Comparison of ENCODE assay signal across 8 cellular contexts in genomic region chr4:6674500-6675149, GRCh38. TPM values are rescaled to one million over a fixed set of nuclear protein-coding genes. Genes with fewer than 3 reads are reported as not detected.
DNase-seq lines count a peak whose midpoint lies in the region; ATAC-seq and TF ChIP-seq lines count a peak whose summit lies in the region.

No MANE protein-coding gene starts in this region.

- peak overlapping the region; percentile 95 to 99 (median 97) for H3K4me3 Mint-ChIP-seq in CD8-positive, alpha-beta memory T cell
- H3K4me3 Mint-ChIP-seq in activated naive CD4-positive, alpha-beta T cell treated with anti-CD3 and anti-CD28 coated beads for 36 hours: peak overlapping the region; percentile 96

- H3K36me3 ChIP-seq in CD8-positive, alpha-beta memory T cell (ENCODE audit: insufficient read depth, low read length): peaks cover 14% of the 10 kb centered on the region
- H3K36me3 ChIP-seq in PC-9 (ENCODE audit: low read depth) (peaks cover 11% of the 10 kb centered on the region; the same call in 1 of the 2 replicates), heart right ventricle (peaks cover 0 to 11% (median 0%) of the 10 kb centered on the region in 9 donors)

- no peaks in the 10 kb centered on the region for H3K9me3 ChIP-seq in CD8-positive, alpha-beta memory T cell (ENCODE audit: low read length)
- no peaks in the 10 kb centered on the region for H3K9me3 ChIP-seq in PC-9 (ENCODE audit: insufficient read depth, low read depth)
- H3K9me3 ChIP-seq in heart right ventricle: no peaks in the 10 kb centered on the region

- peaks cover 23% of the 10 kb centered on the region for H4K20me1 ChIP-seq in PC-9 (ENCODE audit: insufficient read depth)

- POLR2A ChIA-PET in CD8-positive, alpha-beta memory T cell (lab: Charles Lee): interaction anchor here (0.6 to 4.6 kb wide), 21 partner anchors 10 to 252 kb away, joined by 3 to 77 read pairs (median 6); partner anchors contain the start of genes BLOC1S4, MAN2B2, MRFAP1 and MRFAP1L1
- POLR2A ChIA-PET in PC-9 (lab: Charles Lee; ENCODE audit: unreplicated experiment): interaction anchor here (0.6 to 0.9 kb wide), 5 partner anchors 14 to 167 kb away, joined by 3 to 7 read pairs (median 3); no protein-coding TSS in a partner anchor

- H3K4me1 ChIP-seq in CD8-positive, alpha-beta memory T cell (ENCODE audit: insufficient read depth, low read length): peaks cover 30% of the 10 kb centered on the region
- peaks cover 21% of the 10 kb centered on the region for H3K4me1 ChIP-seq in PC-9 (replicated peaks; ENCODE audit: insufficient read depth)
- peaks cover 14 to 41% (median 36%) of the 10 kb centered on the region in 9 donors for H3K4me1 ChIP-seq in heart right ventricle

- H3K36me3 Mint-ChIP-seq in CD8-positive, alpha-beta memory T cell: peaks cover 12 to 60% (median 16%) of the 10 kb centered on the region in 3 donors
- H3K36me3 Mint-ChIP-seq in activated naive CD4-positive, alpha-beta T cell treated with anti-CD3 and anti-CD28 coated beads for 36 hours (ENCODE audit: low read depth): peaks cover 47% of the 10 kb centered on the region

- peak; percentile 55; the same call in 1 of the 2 replicates for TF ChIP-seq CTCF in PC-9 (conservative IDR thresholded peaks at IDR 0.05)
- peak in 4 of 9 donors; percentile 39 to 43 (median 41) for TF ChIP-seq CTCF in heart right ventricle (IDR thresholded peaks at IDR 0.05)
- peak; percentile 60 for TF ChIP-seq CTCF in retinal pigment epithelial cell (conservative IDR thresholded peaks at IDR 0.05; ENCODE audit: low read depth, low read length)

- H3K9me2 ChIP-seq in PC-9 (ENCODE audit: insufficient read depth): no peaks in the 10 kb centered on the region

- peaks cover 0 to 3% (median 0%) of the 10 kb centered on the region in 5 donors for H3K9me3 Mint-ChIP-seq in CD8-positive, alpha-beta memory T cell
- peaks cover 3% of the 10 kb centered on the region for H3K9me3 Mint-ChIP-seq in activated naive CD4-positive, alpha-beta T cell treated with anti-CD3 and anti-CD28 coated beads for 36 hours

- CTCF ChIA-PET in CD8-positive, alpha-beta memory T cell (lab: Charles Lee): interaction anchor here (0.7 to 10.4 kb wide), 17 partner anchors 9 to 394 kb away, joined by 3 to 369 read pairs (median 6); partner anchors contain the start of genes BLOC1S4, GRPEL1, MRFAP1 and MRFAP1L1
- CTCF ChIA-PET in PC-9 (lab: Charles Lee): interaction anchor here (0.6 to 1.6 kb wide), 11 partner anchors 13 to 864 kb away, joined by 3 to 11 read pairs (median 5); partner anchors contain the start of genes BLOC1S4 and S100P
- CTCF ChIA-PET in activated naive CD4-positive, alpha-beta T cell treated with anti-CD3 and anti-CD28 coated beads for 36 hours (lab: Charles Lee): interaction anchor here (0.7 to 6.8 kb wide), 17 partner anchors 10 to 368 kb away, joined by 3 to 96 read pairs (median 6); partner anchors contain the start of genes BLOC1S4, MRFAP1L1 and S100P

- H3F3A ChIP-seq in PC-9 (ENCODE audit: insufficient read depth, low read depth): peaks cover 13% of the 10 kb centered on the region; the same call in 1 of the 2 replicates

- H3K4me1 Mint-ChIP-seq in CD8-positive, alpha-beta memory T cell: peaks cover 53 to 56% (median 56%) of the 10 kb centered on the region in 3 donors
- peaks cover 48% of the 10 kb centered on the region for H3K4me1 Mint-ChIP-seq in activated naive CD4-positive, alpha-beta T cell treated with anti-CD3 and anti-CD28 coated beads for 36 hours (ENCODE audit: low read depth)

- intact Hi-C loops in PC-9 (cut with micrococcal nuclease; ENCODE audit: unreplicated experiment): loop anchor here (1.0 to 5.0 kb wide), 3 partner anchors 14 to 127 kb away; partner anchors contain the start of gene BLOC1S4
- intact Hi-C loops in activated naive CD4-positive, alpha-beta T cell treated with anti-CD3 and anti-CD28 coated beads for 36 hours (cut with micrococcal nuclease): loop anchor here (1.0 kb wide), 10 partner anchors 15 to 394 kb away; partner anchors contain the start of genes BLOC1S4, GRPEL1, MAN2B2 and MRFAP1L1
- intact Hi-C loops in heart right ventricle (cut with DNase I): loop anchor here in 3 of 10 donors (2.0 to 5.0 kb wide), 2 partner anchors 34 to 38 kb away; partner anchors contain the start of gene MRFAP1L1 (in 2 of the 3)

- H3K27me3 ChIP-seq in CD8-positive, alpha-beta memory T cell (ENCODE audit: insufficient read depth, low read length, poor library complexity, severe bottlenecking): no peaks in the 10 kb centered on the region
- H3K27me3 ChIP-seq in PC-9 (ENCODE audit: insufficient read depth, low read depth) (no peaks in the 10 kb centered on the region), heart right ventricle (no peaks in the 10 kb centered on the region)

- peak overlapping the region; percentile 90 to 98 (median 97) for H3K27ac Mint-ChIP-seq in CD8-positive, alpha-beta memory T cell
- H3K27ac Mint-ChIP-seq in activated naive CD4-positive, alpha-beta T cell treated with anti-CD3 and anti-CD28 coated beads for 36 hours: peak overlapping the region; percentile 97

- peak; percentile 34 for ATAC-seq in GM19397 (IDR thresholded peaks at IDR 0.05; ENCODE audit: unreplicated experiment)
- peak; percentile 27 for ATAC-seq in HG03469 (IDR thresholded peaks at IDR 0.05; ENCODE audit: unreplicated experiment)
- peak in 3 of 8 donors; percentile 6 to 22 (median 20) for ATAC-seq in heart right ventricle

- H3K4me3 ChIP-seq in CD8-positive, alpha-beta memory T cell (ENCODE audit: low read length): peak overlapping the region; percentile 65
- H3K4me3 ChIP-seq in PC-9 (peak overlapping the region; percentile 62), heart right ventricle (peak overlapping the region; percentile 36 to 97 (median 74)), retinal pigment epithelial cell (ENCODE audit: low read length) (peak overlapping the region; percentile 58)

- 5 to 6% methylated on average over 40 of the region's 40 CpGs for WGBS in heart right ventricle, 2 donors

- BruUV-seq in PC-9 (replicated peaks; lab: Mats Ljungman, UMichigan): no TSS peak

- H3K79me2 ChIP-seq in PC-9 (ENCODE audit: low read depth): peaks cover 32% of the 10 kb centered on the region

- H2AFZ ChIP-seq in PC-9: peak overlapping the region; percentile 59

- peak; percentile 31 to 79 (median 70) for DNase-seq in CD8-positive, alpha-beta memory T cell
- peak; percentile 53 to 73 for DNase-seq in PC-9
- peak; percentile 85 for DNase-seq in activated naive CD4-positive, alpha-beta T cell treated with anti-CD3 and anti-CD28 coated beads for 36 hours
- no peak for DNase-seq in heart right ventricle
- no peak for DNase-seq in retinal pigment epithelial cell (ENCODE audit: low read depth)
- no peak for DNase-seq in KG1 (lab: John Stamatoyannopoulos, UW)

- peak overlapping the region; percentile 97 for H3K4me2 ChIP-seq in PC-9

- peak overlapping the region; percentile 84 for H3K27ac ChIP-seq in CD8-positive, alpha-beta memory T cell (ENCODE audit: low read depth, low read length)
- H3K27ac ChIP-seq in PC-9 (peak overlapping the region; percentile 59), heart right ventricle (peak overlapping the region; percentile 63 to 92 (median 88))

- peaks cover 0 to 3% of the 10 kb centered on the region in 2 donors for H3K27me3 Mint-ChIP-seq in CD8-positive, alpha-beta memory T cell
- H3K27me3 Mint-ChIP-seq in activated naive CD4-positive, alpha-beta T cell treated with anti-CD3 and anti-CD28 coated beads for 36 hours (ENCODE audit: low read depth): no peaks in the 10 kb centered on the region

RNA-seq across cellular contexts. Expression of gene S100P, which starts 19.1 kb away (rescaled TPM):
- total RNA-seq in CD8-positive, alpha-beta memory T cell: 1 to 10 TPM; 1.0 to 1.2 TPM
- polyA plus RNA-seq in CD8-positive, alpha-beta memory T cell: 1.7 TPM
- total RNA-seq in PC-9 (2021) (480 and 837 TPM in 2 replicates), heart right ventricle (1 to 10 TPM in 5 of 10 donors, under 1 TPM in 1, not detected in 4; 0.41 to 8.2 (median 1.6) TPM)
- total RNA-seq in activated naive CD4-positive, alpha-beta T cell treated with anti-CD3 and anti-CD28 coated beads for 36 hours: 10 to 100 TPM in 1 of 2 experiments, 1 to 10 TPM in 1; 8.5 to 10.0 TPM
- under 1 TPM; 0.22 to 0.68 TPM for polyA plus RNA-seq in heart right ventricle

RNA-seq across cellular contexts. Expression of gene MRFAP1, which starts 34.1 kb away (rescaled TPM):
- total RNA-seq in CD8-positive, alpha-beta memory T cell: 100 to 1,000 TPM; 122 to 126 TPM
- polyA plus RNA-seq in CD8-positive, alpha-beta memory T cell: 175 TPM
- total RNA-seq in PC-9 (2021): 278 and 291 TPM in 2 replicates
- 100 to 1,000 TPM; 150 to 151 TPM for total RNA-seq in activated naive CD4-positive, alpha-beta T cell treated with anti-CD3 and anti-CD28 coated beads for 36 hours
- 100 to 1,000 TPM; 222 to 268 (median 248) TPM for total RNA-seq in heart right ventricle
- polyA plus RNA-seq in heart right ventricle: 100 to 1,000 TPM; 163 to 445 TPM

RNA-seq across cellular contexts. Expression of gene MRFAP1L1, which starts 35.0 kb away (rescaled TPM):
- 10 to 100 TPM; 54.9 to 55.9 TPM for total RNA-seq in CD8-positive, alpha-beta memory T cell
- polyA plus RNA-seq in CD8-positive, alpha-beta memory T cell: 142 TPM
- total RNA-seq in PC-9 (2021): 51.4 and 52.1 TPM in 2 replicates
- total RNA-seq in activated naive CD4-positive, alpha-beta T cell treated with anti-CD3 and anti-CD28 coated beads for 36 hours: 10 to 100 TPM; 37.0 to 38.6 TPM
- 10 to 100 TPM; 37.5 to 49.9 (median 42.1) TPM for total RNA-seq in heart right ventricle
- 10 to 100 TPM; 61.5 to 73.7 TPM for polyA plus RNA-seq in heart right ventricle

RNA-seq across cellular contexts. Expression of gene BLOC1S4, which starts 41.3 kb away (rescaled TPM):
- 10 to 100 TPM; 21.5 to 22.9 TPM for total RNA-seq in CD8-positive, alpha-beta memory T cell
- 96.7 TPM for polyA plus RNA-seq in CD8-positive, alpha-beta memory T cell
- total RNA-seq in PC-9 (2021) (11.7 and 13.9 TPM in 2 replicates), heart right ventricle (10 to 100 TPM in 1 of 10 donors, 1 to 10 TPM in 9; 4.4 to 10.2 (median 7.0) TPM)
- 10 to 100 TPM; 11.0 to 11.8 TPM for total RNA-seq in activated naive CD4-positive, alpha-beta T cell treated with anti-CD3 and anti-CD28 coated beads for 36 hours
- 1 to 10 TPM; 4.8 to 7.8 TPM for polyA plus RNA-seq in heart right ventricle

Comparison
In these comparisons a context has a peak if more than half of its experiments do, and no peak if none do; other contexts are left out.
1. DNase-seq: peak in CD8-positive, alpha-beta memory T cell (5 of 5), PC-9 (2 of 2) and activated naive CD4-positive, alpha-beta T cell treated with anti-CD3 and anti-CD28 coated beads for 36 hours (single experiment); none in heart right ventricle (0 of 2), retinal pigment epithelial cell (single experiment) and KG1 (single experiment).
2. RNA of gene S100P, which starts 19.1 kb away (total RNA-seq): 480 to 837 TPM in PC-9; 8.5 to 10.0 TPM in activated naive CD4-positive, alpha-beta T cell treated with anti-CD3 and anti-CD28 coated beads for 36 hours, 0.41 to 8.2 TPM in heart right ventricle and 1.0 to 1.2 TPM in CD8-positive, alpha-beta memory T cell; every median in the first group is over 10 times any median in the second.
3. Peak in every context shown above with its lines, with median percentiles within 50 percentile points of each other: H3K27ac ChIP-seq and H3K4me3 ChIP-seq.